ENCODE assay signal across 27 cellular contexts in the genomic region with DNA sequence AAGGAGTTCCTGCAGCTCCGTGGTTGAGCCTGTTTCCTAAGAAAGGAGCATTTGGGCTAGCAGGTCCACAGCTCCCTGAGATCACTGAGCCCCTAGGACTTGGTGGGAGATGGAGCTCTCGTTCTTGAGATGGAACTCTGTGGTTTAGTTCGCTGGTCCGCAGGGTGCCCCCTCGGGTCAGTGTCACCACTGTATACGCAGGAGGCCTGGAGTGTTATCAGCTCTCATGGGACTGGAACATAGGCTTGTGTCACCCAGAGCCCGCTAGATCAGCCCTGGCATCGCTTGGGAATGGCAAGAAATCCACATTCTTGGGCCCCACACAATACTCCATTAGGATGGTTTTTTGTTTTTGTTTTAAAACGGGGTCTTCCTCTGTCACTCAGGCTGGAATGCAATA.
"Had no signal": no experiment of that assay in that cellular context is flagged by ENCODE, and none has a peak within 500 bp of the region (broad histone marks: within the 10 kb centered on the region; RNA-seq: fewer than 3 reads in every experiment).

No MANE protein-coding gene starts in this region.

- H3K9me3 ChIP-seq: left ventricle myocardium inferior, mucosa of descending colon, right atrium auricular region, right lobe of liver, stomach, testis, thyroid gland, upper lobe of left lung, vagina had no signal

- ATAC-seq: mucosa of descending colon; naive thymus-derived CD4-positive, alpha-beta T cell; natural killer cell treated with Interleukin-12 subunit alpha and Interleukin-12 subunit beta and Interleukin-15 and Interleukin-18, amount 100 ng/mL, for 72 hours; right lobe of liver; stimulated activated naive B cell treated with anti-CD40 and anti-IgM and Interleukin-4, amounts not matched to agents 10 μg/mL and 1 μg/mL and 100 μg/mL, for 72 hours; stimulated activated naive CD8-positive, alpha-beta T cell treated with anti-CD3 and anti-CD28 coated beads, Interleukin-15, Interleukin-2, amounts not matched to agents 100 U/mL and 50 U/mL, for 24 hours had no signal

- H3K4me3 Mint-ChIP-seq: natural killer cell treated with Interleukin-12 subunit alpha and Interleukin-12 subunit beta and Interleukin-15 and Interleukin-18, amount 100 ng/mL, for 72 hours; stimulated activated naive B cell treated with anti-CD40 and anti-IgM and Interleukin-4, amounts not matched to agents 10 μg/mL and 1 μg/mL and 100 μg/mL, for 72 hours had no signal

- DNase-seq: hippocampal formation; immature natural killer cell; kidney; left ventricle myocardium inferior; mesendoderm; midbrain; mucosa of descending colon; naive thymus-derived CD4-positive, alpha-beta T cell; nucleus accumbens; right lobe of liver; stimulated activated CD4-positive, alpha-beta T cell treated with anti-CD3 and anti-CD28 coated beads, Interleukin-1b, Interleukin-23, amount 100 ng/mL, for 48 hours; stimulated activated CD4-positive, alpha-beta T cell treated with anti-CD3 and anti-CD28 coated beads, Interleukin-2, amount 100 ng/mL, for 48 hours; stimulated activated CD4-positive, alpha-beta T cell treated with anti-CD3 and anti-CD28 coated beads, Interleukin-4, amount 100 ng/mL, for 4 hours; stimulated activated CD8-positive, alpha-beta memory T cell treated with anti-CD3 and anti-CD28 coated beads, Interleukin-4, amount 100 ng/mL, for 48 hours; stimulated activated naive B cell treated with anti-CD40 and anti-IgM and Interleukin-4, amounts not matched to agents 10 μg/mL and 1 μg/mL and 100 μg/mL, for 72 hours; stimulated activated naive CD8-positive, alpha-beta T cell treated with anti-CD3 and anti-CD28 coated beads, Interleukin-15, Interleukin-2, amounts not matched to agents 100 U/mL and 50 U/mL, for 24 hours; stomach; testis; thyroid gland; upper lobe of left lung had no signal

- H3K27ac Mint-ChIP-seq: natural killer cell treated with Interleukin-12 subunit alpha and Interleukin-12 subunit beta and Interleukin-15 and Interleukin-18, amount 100 ng/mL, for 72 hours; progenitor cell of endocrine pancreas; stimulated activated naive B cell treated with anti-CD40 and anti-IgM and Interleukin-4, amounts not matched to agents 10 μg/mL and 1 μg/mL and 100 μg/mL, for 72 hours had no signal

- H3K9me3 Mint-ChIP-seq: immature natural killer cell; naive thymus-derived CD4-positive, alpha-beta T cell; natural killer cell treated with Interleukin-12 subunit alpha and Interleukin-12 subunit beta and Interleukin-15 and Interleukin-18, amount 100 ng/mL, for 72 hours; stimulated activated naive B cell treated with anti-CD40 and anti-IgM and Interleukin-4, amounts not matched to agents 10 μg/mL and 1 μg/mL and 100 μg/mL, for 72 hours had no signal

- H3K36me3 ChIP-seq: right atrium auricular region, thyroid gland, vagina had no signal

- H3K36me3 Mint-ChIP-seq: immature natural killer cell; natural killer cell treated with Interleukin-12 subunit alpha and Interleukin-12 subunit beta and Interleukin-15 and Interleukin-18, amount 100 ng/mL, for 72 hours had no signal

- H3K4me2 ChIP-seq: smooth muscle cell had no signal

- H3K4me1 ChIP-seq: parathyroid adenoma had no signal

- H3K27me3 ChIP-seq: right atrium auricular region, right lobe of liver, stomach, testis, thyroid gland, upper lobe of left lung, vagina had no signal

- H3K27me3 Mint-ChIP-seq: naive thymus-derived CD4-positive, alpha-beta T cell; natural killer cell treated with Interleukin-12 subunit alpha and Interleukin-12 subunit beta and Interleukin-15 and Interleukin-18, amount 100 ng/mL, for 72 hours; progenitor cell of endocrine pancreas; stimulated activated naive B cell treated with anti-CD40 and anti-IgM and Interleukin-4, amounts not matched to agents 10 μg/mL and 1 μg/mL and 100 μg/mL, for 72 hours had no signal

- H2AFZ ChIP-seq: parathyroid adenoma had no signal

- H3K9ac ChIP-seq: parathyroid adenoma had no signal

- H3K27ac ChIP-seq: left ventricle myocardium inferior, parathyroid adenoma, right atrium auricular region, right lobe of liver, stomach, testis, thyroid gland, upper lobe of left lung, vagina had no signal

- H3K4me3 ChIP-seq: left ventricle myocardium inferior, lung, mucosa of descending colon, right atrium auricular region, right lobe of liver, smooth muscle cell, stomach, testis, thyroid gland, upper lobe of left lung, vagina had no signal
